9 cellular contexts compared by ENCODE assay signal in the genomic region with DNA sequence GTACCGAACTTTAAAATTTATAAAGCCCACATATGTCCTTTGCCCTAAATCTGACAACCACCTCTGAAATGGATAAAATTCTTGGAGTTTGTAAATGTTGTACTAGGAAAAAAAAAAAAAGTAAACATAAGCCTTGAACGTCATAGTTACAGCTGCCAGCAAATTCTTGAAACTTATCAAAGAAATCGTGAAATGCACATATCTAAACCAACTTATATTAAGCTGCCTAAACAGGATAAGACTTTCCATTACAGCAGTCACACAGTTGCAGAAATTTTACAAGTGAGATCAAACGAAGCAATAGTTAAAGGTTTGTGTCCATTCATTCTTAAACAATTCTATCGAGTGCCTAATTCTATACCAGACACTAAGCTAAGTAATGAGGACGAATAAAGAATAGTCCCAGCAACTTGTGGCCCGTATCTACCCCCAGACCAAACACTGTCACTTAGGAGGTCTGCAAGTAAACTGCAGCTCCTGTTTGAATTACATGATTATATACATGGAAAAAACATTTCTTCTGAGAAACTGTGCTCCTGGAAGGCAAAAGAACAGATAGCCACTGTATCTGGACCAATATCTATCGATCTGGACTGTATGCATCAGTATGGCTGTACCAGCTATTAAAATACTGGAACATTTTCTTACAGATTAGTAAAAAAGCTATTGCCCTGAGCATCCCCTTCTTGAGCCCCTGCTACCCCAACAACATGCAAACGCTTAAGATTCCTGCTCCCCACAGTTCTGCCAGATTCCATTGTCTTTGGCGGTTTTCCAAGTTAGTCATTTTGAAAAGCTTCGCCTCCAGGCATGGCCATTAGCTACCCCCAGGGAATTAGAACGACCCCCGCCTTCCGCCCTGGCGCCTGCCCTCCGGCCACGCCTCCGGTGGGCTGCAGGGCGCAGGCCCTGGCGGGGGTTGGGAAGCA. TPM values are rescaled to one million over a fixed set of nuclear protein-coding genes. Genes with fewer than 3 reads are reported as not detected.
DNase-seq lines count a peak whose midpoint lies in the region; ATAC-seq and TF ChIP-seq lines count a peak whose summit lies in the region.
"Had no signal": no experiment of that assay in that cellular context is flagged by ENCODE, and none has a peak within 500 bp of the region (broad histone marks: within the 10 kb centered on the region; RNA-seq: fewer than 3 reads in every experiment).

No MANE protein-coding gene starts in this region.

- ATAC-seq in T-helper 17 cell, result no peak

- peak overlapping the region; percentile 21 for H3K27ac ChIP-seq in epithelial cell of prostate
- H3K27ac ChIP-seq: KMS-11 had no signal

- H3K4me1 Mint-ChIP-seq in nephron, result peaks cover 23% of the 10 kb centered on the region
- peaks cover 11% of the 10 kb centered on the region for H3K4me1 Mint-ChIP-seq in T-helper 17 cell

- H3K9me3 Mint-ChIP-seq in nephron, result no peaks in the 10 kb centered on the region

- H3K4me3 Mint-ChIP-seq in nephron (peak overlapping the region; percentile 54 to 74 (median 67)), T-helper 17 cell (no peak overlapping the region)

- H3K9me3 ChIP-seq in T-helper 17 cell (ENCODE audit: control insufficient read depth, low read length, poor library complexity, severe bottlenecking), result no peaks in the 10 kb centered on the region

- DNase-seq in GM13977 (ENCODE audit: low spot score), result peak; percentile 9
- DNase-seq in OCI-M1 (lab: John Stamatoyannopoulos, UW), result peak; percentile 57
- no peak for DNase-seq in epithelial cell of prostate (ENCODE audit: low read depth, low spot score)
- no peak for DNase-seq in T-helper 17 cell
- DNase-seq in NCI-H2029 treated with DMSO at 0.1 percent for 48 hours (lab: John Stamatoyannopoulos, UW), result no peak
- DNase-seq in NCI-H2029 (lab: John Stamatoyannopoulos, UW), result no peak
- no peak for DNase-seq in NCI-H2196 treated with DMSO at 0.1 percent for 48 hours (lab: John Stamatoyannopoulos, UW; ENCODE audit: unreplicated experiment)

- in situ Hi-C loops in GM13977 (cut with MboI; ENCODE audit: low pct_unique_long_range_greater_than_20kb, low sequenced_read_pairs, unreplicated experiment), result no loop called here

- H3K27ac Mint-ChIP-seq in nephron, result peak overlapping the region; percentile 96 to 97 (median 96)
- H3K27ac Mint-ChIP-seq in T-helper 17 cell, result no peak overlapping the region

- no peaks in the 10 kb centered on the region for H3K36me3 Mint-ChIP-seq in nephron (ENCODE audit: low read depth)
- H3K36me3 Mint-ChIP-seq in T-helper 17 cell (ENCODE audit: low read depth), result peaks cover 5% of the 10 kb centered on the region

- H3K27me3 Mint-ChIP-seq in nephron (ENCODE audit: low read depth) (no peaks in the 10 kb centered on the region), T-helper 17 cell (no peaks in the 10 kb centered on the region)

- TF ChIP-seq CTCF in GM13977 (IDR thresholded peaks at IDR 0.05; ENCODE audit: extremely low read depth, insufficient read depth, missing control alignments), result no peak
- TF ChIP-seq CTCF in nephron (IDR thresholded peaks at IDR 0.05; ENCODE audit: unreplicated experiment in 3 of 3), result no peak

RNA-seq across cellular contexts. Expression of gene SEC22B, which starts 3.4 kb away (rescaled TPM):
- total RNA-seq in T-helper 17 cell, result 10 to 100 TPM; 24.2 to 28.4 TPM

Comparison
In these comparisons a context has a peak if more than half of its experiments do, and no peak if none do; other contexts are left out.
1. DNase-seq: peak in GM13977 (single experiment) and OCI-M1 (single experiment); none in epithelial cell of prostate (single experiment), T-helper 17 cell (0 of 3), NCI-H2029 treated with DMSO at 0.1 percent for 48 hours (single experiment), NCI-H2029 (single experiment) and NCI-H2196 treated with DMSO at 0.1 percent for 48 hours (single experiment).